ENCODE assay signal across 9 cellular contexts in genomic region chr11:129695543-129696308, GRCh38.
DNase-seq lines count a peak whose midpoint lies in the region; ATAC-seq, FAIRE-seq and TF ChIP-seq lines count a peak whose summit lies in the region.
"Had no signal": no experiment of that assay in that cellular context is flagged by ENCODE, and none has a peak within 500 bp of the region (broad histone marks: within the 10 kb centered on the region; RNA-seq: fewer than 3 reads in every experiment).

No MANE protein-coding gene starts in this region.

- no peaks in the 10 kb centered on the region for H3K36me3 Mint-ChIP-seq in WTC11

- no peaks in the 10 kb centered on the region for H3K79me2 ChIP-seq in MM.1S (ENCODE audit: low read length)

- H3K9ac ChIP-seq in MM.1S (ENCODE audit: low read length), result peak overlapping the region; percentile 76

- ATAC-seq in WTC11 (peak; percentile 94), right lobe of liver (peak; percentile 90 to 95 (median 92))

- H3K4me3 ChIP-seq in GM12875 (ENCODE audit: low read depth, low read length), result no peak overlapping the region
- H3K4me3 ChIP-seq in HEK293 (ENCODE audit: low read depth, low read length), result no peak overlapping the region
- peak overlapping the region; percentile 64 for H3K4me3 ChIP-seq in MM.1S (ENCODE audit: low read length)
- H3K4me3 ChIP-seq in bronchial epithelial cell (ENCODE audit: low read depth, low read length), result no peak overlapping the region
- peak overlapping the region in 2 of 3 donors; percentile 14 to 33 for H3K4me3 ChIP-seq in right lobe of liver
- H3K4me3 ChIP-seq: ovary had no signal

- peak overlapping the region; percentile 66 for H3K4me3 Mint-ChIP-seq in WTC11

- peak overlapping the region; percentile 79 for H3K4me2 ChIP-seq in MM.1S (ENCODE audit: low read depth, low read length)

- H3K4me1 ChIP-seq in HEK293 (ENCODE audit: control insufficient read depth, insufficient read depth, low read length) (no peaks in the 10 kb centered on the region), MM.1S (ENCODE audit: low read length) (peaks cover 14% of the 10 kb centered on the region; the same call in 1 of the 2 replicates), right lobe of liver (peaks cover 0 to 4% (median 0%) of the 10 kb centered on the region in 4 donors)

- FAIRE-seq in bronchial epithelial cell (lab: Jason Lieb, UNC), result no peak

- H3K4me1 Mint-ChIP-seq in WTC11, result no peaks in the 10 kb centered on the region

- intact Hi-C loops in right lobe of liver (cut with DNase I), result loop anchor here in 1 of 2 donors (10.0 kb wide), 1 partner anchor 321 kb away; the partner anchor contains the start of gene BARX2

- TF ChIP-seq POLR2A in right lobe of liver (IDR thresholded peaks at IDR 0.05), result no peak

- POLR2A ChIA-PET in HEK293 (lab: Yijun Ruan, JAX), result interaction anchor here (1.2 kb wide), 1 partner anchor 320 kb away, joined by 3 read pairs; the partner anchor contains the start of gene BARX2
- POLR2A ChIA-PET in WTC11 (lab: Charles Lee), result no interaction called here

- H3K36me3 ChIP-seq in HEK293 (ENCODE audit: control insufficient read depth in 2 of 2, insufficient read depth in 1 of 2, low read length in 2 of 2), result no peaks in the 10 kb centered on the region
- no peaks in the 10 kb centered on the region for H3K36me3 ChIP-seq in MM.1S (replicated peaks; ENCODE audit: insufficient read depth, low read length)
- no peaks in the 10 kb centered on the region for H3K36me3 ChIP-seq in bronchial epithelial cell (ENCODE audit: control insufficient read depth, insufficient read depth, low read length)
- H3K36me3 ChIP-seq in right lobe of liver, result no peaks in the 10 kb centered on the region
- H3K36me3 ChIP-seq: ovary had no signal

- H3K27me3 ChIP-seq in MM.1S (replicated peaks; ENCODE audit: insufficient read depth, low read length) (no peaks in the 10 kb centered on the region), bronchial epithelial cell (ENCODE audit: control insufficient read depth, insufficient read depth, low read length) (no peaks in the 10 kb centered on the region), right lobe of liver (no peaks in the 10 kb centered on the region)
- H3K27me3 ChIP-seq: ovary had no signal

- no peaks in the 10 kb centered on the region for H3K9me3 Mint-ChIP-seq in WTC11

- CTCF ChIA-PET in HEK293 (lab: Yijun Ruan, JAX), result interaction anchor here (0.5 to 4.9 kb wide), 17 partner anchors 9 to 1258 kb away, joined by 3 to 27 read pairs (median 5); partner anchors contain the start of gene BARX2
- CTCF ChIA-PET in WTC11 (lab: Charles Lee), result interaction anchor here (0.5 to 3.4 kb wide), 53 partner anchors 8 to 466 kb away, joined by 3 to 52 read pairs (median 4); partner anchors contain the start of genes BARX2 and TMEM45B

- peak overlapping the region; percentile 92 for H2AFZ ChIP-seq in MM.1S (ENCODE audit: low read length)

- H3K27ac ChIP-seq in HEK293 (ENCODE audit: extremely low read depth, low read depth, low read length) (no peak overlapping the region), MM.1S (ENCODE audit: low read length) (peak overlapping the region; percentile 56; the same call in 1 of the 2 replicates), right lobe of liver (no peak overlapping the region)
- H3K27ac ChIP-seq: ovary had no signal

- no peaks in the 10 kb centered on the region for H3K9me2 ChIP-seq in MM.1S (replicated peaks; ENCODE audit: insufficient read depth, low read length)

- H4K20me1 ChIP-seq in MM.1S (ENCODE audit: insufficient read depth, low read length), result no peaks in the 10 kb centered on the region

- DNase-seq in MM.1S (peak; percentile 81), WTC11 (ENCODE audit: low spot score) (peak; percentile 87), bronchial epithelial cell (ENCODE audit: low read depth) (peak; percentile 51), right lobe of liver (peak; percentile 54 to 67 (median 64)), OCI-M2 (lab: John Stamatoyannopoulos, UW; ENCODE audit: unreplicated experiment) (no peak)
- DNase-seq in stimulated activated CD8-positive, alpha-beta memory T cell treated with anti-CD3 and anti-CD28 coated beads, Interleukin-12 subunit alpha, Interleukin-12 subunit beta, amount 100 ng/mL, for 1 hour (ENCODE audit: low read depth), result peak; percentile 43

- H3K9me3 ChIP-seq in HEK293 (ENCODE audit: control insufficient read depth, insufficient read depth, low read depth, low read length) (no peaks in the 10 kb centered on the region), MM.1S (replicated peaks; ENCODE audit: insufficient read depth, low read length) (no peaks in the 10 kb centered on the region), right lobe of liver (no peaks in the 10 kb centered on the region)
- H3K9me3 ChIP-seq: ovary had no signal

- TF ChIP-seq CTCF in GM12875 (IDR thresholded peaks at IDR 0.05; ENCODE audit: borderline replicate concordance, insufficient read depth, low read depth, low read length), result peak; percentile 81
- peak; percentile 30; the same call in 1 of the 2 replicates for TF ChIP-seq CTCF in HEK293 (tag by site-specific recombination; IDR thresholded peaks at IDR 0.05)
- TF ChIP-seq CTCF in MM.1S (IDR thresholded peaks at IDR 0.05; ENCODE audit: low read length), result peak; percentile 73
- peak; percentile 81 for TF ChIP-seq CTCF in WTC11 (IDR thresholded peaks at IDR 0.05)
- peak; percentile 87 for TF ChIP-seq CTCF in bronchial epithelial cell (IDR thresholded peaks at IDR 0.05; ENCODE audit: insufficient read depth, low read length, severe bottlenecking)
- peak; percentile 57 to 79 (median 68) for TF ChIP-seq CTCF in right lobe of liver (IDR thresholded peaks at IDR 0.05)

- H3F3A ChIP-seq in MM.1S (ENCODE audit: insufficient read depth, low read length), result no peaks in the 10 kb centered on the region

- peaks cover 12% of the 10 kb centered on the region for H3K27me3 Mint-ChIP-seq in WTC11 (ENCODE audit: low read depth)

- 1% methylated on average over 12 of the region's 25 CpGs for WGBS in right lobe of liver (ENCODE audit: insufficient coverage, low coverage, low lambda C conversion rate, missing lambda C conversion rate)

- H3K27ac Mint-ChIP-seq in WTC11, result no peak overlapping the region

TF ChIP-seq in HEK293, 187 proteins besides CTCF, POLR2A, EP300 and RAD21 (continues in another document):
- TF ChIP-seq ZBTB21 (tag by site-specific recombination; IDR thresholded peaks at IDR 0.05) (no peak), ZNF701 (tag by site-specific recombination; IDR thresholded peaks at IDR 0.05) (no peak), SCRT1 (tag by site-specific recombination; IDR thresholded peaks at IDR 0.05; ENCODE audit: borderline replicate concordance) (no peak)

TF ChIP-seq in WTC11, 78 proteins besides CTCF, POLR2A, EP300 and RAD21:
- TF ChIP-seq ZNF396 (CRISPR knock-in tag; IDR thresholded peaks at IDR 0.05; ENCODE audit: borderline replicate concordance), result no peak
- no peak for TF ChIP-seq ZNF263 (CRISPR knock-in tag; IDR thresholded peaks at IDR 0.05; ENCODE audit: low read depth)
- TF ChIP-seq, protein P1, sequence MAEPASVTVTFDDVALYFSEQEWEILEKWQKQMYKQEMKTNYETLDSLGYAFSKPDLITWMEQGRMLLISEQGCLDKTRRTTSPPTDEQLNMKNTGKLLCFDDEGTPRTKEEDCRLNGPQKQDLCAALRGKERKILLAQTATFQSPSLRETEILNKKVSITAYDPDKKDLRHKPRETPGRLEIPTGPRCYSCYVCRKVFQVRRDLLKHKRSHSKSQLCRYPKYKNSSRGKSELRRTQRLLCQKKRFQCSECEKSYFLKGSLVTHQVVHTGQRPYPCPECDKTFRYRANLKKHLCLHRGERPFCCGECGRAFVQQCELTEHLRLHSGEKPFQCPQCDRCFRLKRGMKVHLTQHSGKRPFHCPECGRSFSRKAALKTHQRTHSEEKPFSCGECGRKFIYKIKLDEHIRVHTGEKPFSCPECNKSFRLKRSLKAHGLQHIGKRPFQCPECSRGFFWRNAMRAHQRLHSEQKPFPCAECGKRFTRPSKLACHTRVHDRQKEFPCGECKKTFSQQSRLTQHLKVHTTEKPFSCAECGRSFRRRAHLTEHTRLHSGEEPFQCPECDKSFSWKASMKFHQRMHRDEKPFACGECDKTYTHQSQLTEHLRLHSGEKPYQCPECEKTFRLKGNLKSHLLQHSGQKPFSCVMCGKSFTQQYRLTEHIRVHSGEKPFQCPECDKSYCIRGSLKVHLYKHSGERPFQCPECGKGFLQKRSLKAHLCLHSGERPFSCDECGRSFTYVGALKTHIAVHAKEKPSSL (CRISPR knock-in tag; conservative IDR thresholded peaks at IDR 0.05), result no peak
- TF ChIP-seq ZNF416 (CRISPR knock-in tag; IDR thresholded peaks at IDR 0.05), result no peak
- no peak for TF ChIP-seq ZNF317 (CRISPR knock-in tag; IDR thresholded peaks at IDR 0.05; ENCODE audit: borderline replicate concordance, low read depth)
- TF ChIP-seq NFYB (CRISPR knock-in tag; conservative IDR thresholded peaks at IDR 0.05; ENCODE audit: low read depth), result no peak
- TF ChIP-seq, protein P2, sequence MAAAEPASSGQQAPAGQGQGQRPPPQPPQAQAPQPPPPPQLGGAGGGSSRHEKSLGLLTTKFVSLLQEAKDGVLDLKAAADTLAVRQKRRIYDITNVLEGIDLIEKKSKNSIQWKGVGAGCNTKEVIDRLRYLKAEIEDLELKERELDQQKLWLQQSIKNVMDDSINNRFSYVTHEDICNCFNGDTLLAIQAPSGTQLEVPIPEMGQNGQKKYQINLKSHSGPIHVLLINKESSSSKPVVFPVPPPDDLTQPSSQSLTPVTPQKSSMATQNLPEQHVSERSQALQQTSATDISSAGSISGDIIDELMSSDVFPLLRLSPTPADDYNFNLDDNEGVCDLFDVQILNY (CRISPR knock-in tag; IDR thresholded peaks at IDR 0.05), result peak; percentile 71; the same call in 1 of the 2 replicates
- TF ChIP-seq, protein P3, sequence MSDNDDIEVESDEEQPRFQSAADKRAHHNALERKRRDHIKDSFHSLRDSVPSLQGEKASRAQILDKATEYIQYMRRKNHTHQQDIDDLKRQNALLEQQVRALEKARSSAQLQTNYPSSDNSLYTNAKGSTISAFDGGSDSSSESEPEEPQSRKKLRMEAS (CRISPR knock-in tag; IDR thresholded peaks at IDR 0.05), result peak; percentile 59; the same call in 1 of the 2 replicates
- TF ChIP-seq PREB (CRISPR knock-in tag; IDR thresholded peaks at IDR 0.05; ENCODE audit: borderline replicate concordance), result no peak
- no peak for TF ChIP-seq MXD4 (CRISPR knock-in tag; IDR thresholded peaks at IDR 0.05; ENCODE audit: borderline replicate concordance)

Comparison
In these comparisons a context has a peak if more than half of its experiments do, and no peak if none do; other contexts are left out.
1. H3K4me3 ChIP-seq: peak in MM.1S (single experiment) and right lobe of liver (2 of 3); none in GM12875 (single experiment), HEK293 (single experiment) and bronchial epithelial cell (single experiment).
2. CTCF ChIP-seq: peak in every context shown above with its lines; median percentile 87 in bronchial epithelial cell; 81 in GM12875; 81 in WTC11; 73 in MM.1S; 68 in right lobe of liver; 30 in HEK293.